ENCODE assay signal across 14 cellular contexts in genomic region chr4:113976937-113977855, GRCh38. TPM values are rescaled to one million over a fixed set of nuclear protein-coding genes. Genes with fewer than 3 reads are reported as not detected.
DNase-seq lines count a peak whose midpoint lies in the region; ATAC-seq and TF ChIP-seq lines count a peak whose summit lies in the region.
"Had no signal": no experiment of that assay in that cellular context is flagged by ENCODE, and none has a peak within 500 bp of the region (broad histone marks: within the 10 kb centered on the region; RNA-seq: fewer than 3 reads in every experiment).

No MANE protein-coding gene starts in this region.

- POLR2A ChIA-PET in SK-N-SH (lab: Yijun Ruan, JAX): no interaction called here
- POLR2A ChIA-PET in activated CD4-positive, alpha-beta T cell treated with anti-CD3 and anti-CD28 coated beads, Interleukin-2, amount 10 ng/mL, durations not matched to agents 7 days and 5 days (lab: Charles Lee): no interaction called here

- H3K9me3 ChIP-seq in SK-N-SH (peaks cover 9% of the 10 kb centered on the region; the same call in 1 of the 2 replicates), lower lobe of right lung (no peaks in the 10 kb centered on the region), upper lobe of left lung (no peaks in the 10 kb centered on the region)

- peak overlapping the region; percentile 66 for H3K4me2 ChIP-seq in SK-N-SH

- H3K27ac ChIP-seq in SK-N-SH (ENCODE audit: low read depth in 2 of 2, low read length in 1 of 2) (peak overlapping the region; percentile 91 to 95), lower lobe of right lung (peak overlapping the region; percentile 42), upper lobe of left lung (peak overlapping the region in 3 of 4 donors; percentile 22 to 90 (median 49))

- no peak overlapping the region for H2AFZ ChIP-seq in SK-N-SH (ENCODE audit: low read depth)

- TF ChIP-seq CTCF in SK-N-SH (IDR thresholded peaks at IDR 0.05) (no peak), choroid plexus epithelial cell (conservative IDR thresholded peaks at IDR 0.05; ENCODE audit: low read depth, low read length) (no peak), lower lobe of right lung (IDR thresholded peaks at IDR 0.05) (no peak), upper lobe of left lung (IDR thresholded peaks at IDR 0.05) (no peak)

- no peak for TF ChIP-seq POLR2A in upper lobe of left lung (IDR thresholded peaks at IDR 0.05)

- CTCF ChIA-PET in SK-N-SH (lab: Yijun Ruan, JAX): interaction anchor here (3.5 kb wide), 1 partner anchor 401 kb away, joined by 11 read pairs; no protein-coding TSS in a partner anchor
- CTCF ChIA-PET in activated CD4-positive, alpha-beta T cell treated with anti-CD3 and anti-CD28 coated beads, Interleukin-2, amount 10 ng/mL, durations not matched to agents 7 days and 5 days (lab: Charles Lee): interaction anchor here (1.3 kb wide), 1 partner anchor 15 kb away, joined by 4 read pairs; no protein-coding TSS in a partner anchor

- H3K27me3 ChIP-seq in SK-N-SH (ENCODE audit: insufficient read depth): no peaks in the 10 kb centered on the region
- H3K27me3 ChIP-seq in lower lobe of right lung (ENCODE audit: low read depth): no peaks in the 10 kb centered on the region
- H3K27me3 ChIP-seq in upper lobe of left lung: no peaks in the 10 kb centered on the region

- no peak overlapping the region for H3K27ac Mint-ChIP-seq in activated CD4-positive, alpha-beta T cell treated with anti-CD3 and anti-CD28 coated beads, Interleukin-2, amount 10 ng/mL, durations not matched to agents 7 days and 5 days

- WGBS in SK-N-SH (ENCODE audit: low lambda C conversion rate): 6% methylated on average over 2 of the region's 2 CpGs
- WGBS in upper lobe of left lung, 2 donors: 47 to 53% methylated on average over 2 of the region's 2 CpGs

- H3K9me2 ChIP-seq in SK-N-SH: no peaks in the 10 kb centered on the region

- H3K36me3 ChIP-seq in SK-N-SH (replicated peaks in 1 of 2; ENCODE audit: control insufficient read depth in 1 of 2, insufficient read depth in 2 of 2, low read length in 1 of 2): peaks cover 18 to 61% of the 10 kb centered on the region in 2 experiments
- no peaks in the 10 kb centered on the region for H3K36me3 ChIP-seq in lower lobe of right lung
- no peaks in the 10 kb centered on the region for H3K36me3 ChIP-seq in upper lobe of left lung

- peaks cover 3 to 5% of the 10 kb centered on the region in 2 experiments for H3K4me1 ChIP-seq in SK-N-SH (ENCODE audit: control insufficient read depth in 1 of 2, insufficient read depth in 2 of 2, low read depth in 1 of 2, low read length in 1 of 2)
- H3K4me1 ChIP-seq in lower lobe of right lung: no peaks in the 10 kb centered on the region
- H3K4me1 ChIP-seq in upper lobe of left lung: peaks cover 0 to 18% (median 8%) of the 10 kb centered on the region in 4 donors

- no peak overlapping the region for H3K4me3 Mint-ChIP-seq in activated CD4-positive, alpha-beta T cell treated with anti-CD3 and anti-CD28 coated beads, Interleukin-2, amount 10 ng/mL, durations not matched to agents 7 days and 5 days
- H3K4me3 Mint-ChIP-seq: activated T-cell treated with anti-CD3 and anti-CD28 coated beads, Interleukin-2, amount 50 U/mL, for 4 hours had no signal

- H3K79me2 ChIP-seq in SK-N-SH (ENCODE audit: insufficient read depth): peaks cover 95% of the 10 kb centered on the region

- no peak for TF ChIP-seq EP300 in SK-N-SH (IDR thresholded peaks at IDR 0.05; ENCODE audit: borderline replicate concordance in 1 of 2, low read depth in 1 of 2, low read length in 1 of 2)
- no peak for TF ChIP-seq EP300 in upper lobe of left lung (IDR thresholded peaks at IDR 0.05)

- DNase-seq in SK-N-SH (no peak), choroid plexus epithelial cell (ENCODE audit: low read depth) (peak; percentile 43), lower lobe of right lung (no peak), upper lobe of left lung (no peak), NOMO-1 treated with DMSO at 0.1 percent for 48 hours (lab: John Stamatoyannopoulos, UW; ENCODE audit: unreplicated experiment) (no peak)
- no peak for DNase-seq in activated CD4-positive, alpha-beta T cell treated with anti-CD3 and anti-CD28 coated beads, Interleukin-2, amount 10 ng/mL, durations not matched to agents 7 days and 5 days
- DNase-seq: activated T-cell treated with anti-CD3 and anti-CD28 coated beads, Interleukin-2, amount 50 U/mL, for 4 hours; effector CD4-positive, alpha-beta T cell; Kasumi-1; naive thymus-derived CD8-positive, alpha-beta T cell; NCI-H524 treated with DMSO at 0.1 percent for 48 hours had no signal

- ATAC-seq in SK-N-SH treated with all-trans-retinoic acid at 6 μM for 48 hours (no peak), lower lobe of right lung (no peak), upper lobe of left lung (ENCODE audit: low FRiP score in 2 of 2) (no peak), GM21737 (IDR thresholded peaks at IDR 0.05; ENCODE audit: unreplicated experiment) (no peak)
- ATAC-seq: activated T-cell treated with anti-CD3 and anti-CD28 coated beads, Interleukin-2, amount 50 U/mL, for 4 hours; naive thymus-derived CD8-positive, alpha-beta T cell had no signal

- peak overlapping the region; percentile 94 for H3K9ac ChIP-seq in SK-N-SH

- H3K36me3 Mint-ChIP-seq in activated CD4-positive, alpha-beta T cell treated with anti-CD3 and anti-CD28 coated beads, Interleukin-2, amount 10 ng/mL, durations not matched to agents 7 days and 5 days (ENCODE audit: low read depth): no peaks in the 10 kb centered on the region

- peaks cover 5% of the 10 kb centered on the region for H3K9me3 Mint-ChIP-seq in activated CD4-positive, alpha-beta T cell treated with anti-CD3 and anti-CD28 coated beads, Interleukin-2, amount 10 ng/mL, durations not matched to agents 7 days and 5 days

- intact Hi-C loops in lower lobe of right lung (cut with DNase I): no loop called here

- peaks cover 36% of the 10 kb centered on the region for H4K20me1 ChIP-seq in SK-N-SH (ENCODE audit: insufficient read depth)

- H3K4me1 Mint-ChIP-seq in activated CD4-positive, alpha-beta T cell treated with anti-CD3 and anti-CD28 coated beads, Interleukin-2, amount 10 ng/mL, durations not matched to agents 7 days and 5 days: peaks cover 18% of the 10 kb centered on the region

- peaks cover 42% of the 10 kb centered on the region for H3K27me3 Mint-ChIP-seq in activated CD4-positive, alpha-beta T cell treated with anti-CD3 and anti-CD28 coated beads, Interleukin-2, amount 10 ng/mL, durations not matched to agents 7 days and 5 days

- H3F3A ChIP-seq in SK-N-SH (replicated peaks; ENCODE audit: insufficient read depth): peaks cover 36% of the 10 kb centered on the region

- no peak for TF ChIP-seq RAD21 in SK-N-SH (IDR thresholded peaks at IDR 0.05; ENCODE audit: low read length)

- H3K4me3 ChIP-seq in SK-N-SH (ENCODE audit: low read depth in 2 of 2, low read length in 1 of 2) (peak overlapping the region; percentile 73 to 86), choroid plexus epithelial cell (ENCODE audit: low read depth, low read length) (peak overlapping the region; percentile 79), lower lobe of right lung (peak overlapping the region; percentile 64), upper lobe of left lung (peak overlapping the region in 3 of 4 donors; percentile 31 to 71 (median 51))

TF ChIP-seq in SK-N-SH, 30 proteins besides CTCF, POLR2A, EP300 and RAD21 (continues in another document):
- TF ChIP-seq MXI1 (IDR thresholded peaks at IDR 0.05; ENCODE audit: low read depth, low read length): 0 out of 2 replicates have a peak, but pooled peaks have one; percentile 35

TF ChIP-seq in SK-N-SH treated with all-trans-retinoic acid at 6 μM for 48 hours, 23 proteins besides CTCF, POLR2A, EP300 and RAD21 (continues in another document):
- TF ChIP-seq ZC3H10 (CRISPR knock-in tag; IDR thresholded peaks at IDR 0.05) (no peak), TCF4 (CRISPR knock-in tag; IDR thresholded peaks at IDR 0.05; ENCODE audit: borderline replicate concordance) (no peak), CREB5 (CRISPR knock-in tag; IDR thresholded peaks at IDR 0.05; ENCODE audit: low read depth) (no peak), ESRRG (CRISPR knock-in tag; IDR thresholded peaks at IDR 0.05) (no peak), OSR1 (CRISPR knock-in tag; IDR thresholded peaks at IDR 0.05) (no peak), ZNF8 (CRISPR knock-in tag; IDR thresholded peaks at IDR 0.05) (no peak), ZFP3 (CRISPR knock-in tag; IDR thresholded peaks at IDR 0.05) (no peak), GLIS3 (CRISPR knock-in tag; IDR thresholded peaks at IDR 0.05) (no peak), TOX (CRISPR knock-in tag; IDR thresholded peaks at IDR 0.05; ENCODE audit: borderline replicate concordance) (no peak), POU6F1 (CRISPR knock-in tag; IDR thresholded peaks at IDR 0.05; ENCODE audit: borderline replicate concordance, low read depth) (no peak)

RNA-seq across cellular contexts. Expression of gene ARSJ, which starts 2.3 kb away (rescaled TPM):
- 30.4 and 41.4 TPM in 2 replicates for polyA plus RNA-seq in SK-N-SH (2012; rRNA removed)
- 44.8 and 45.9 TPM in 2 replicates for polyA plus RNA-seq in SK-N-SH (2012; cell fraction: cytosol; rRNA removed)
- polyA plus RNA-seq in SK-N-SH (2012; cell fraction: nucleus; rRNA removed): 27.0 and 42.8 TPM in 2 replicates
- total RNA-seq in lower lobe of right lung (8.4 TPM), upper lobe of left lung (10 to 100 TPM in 4 of 6 donors, 1 to 10 TPM in 2; 5.4 to 29.3 (median 14.8) TPM)
- not detected for total RNA-seq in activated CD4-positive, alpha-beta T cell treated with anti-CD3 and anti-CD28 coated beads, Interleukin-2, amount 10 ng/mL, durations not matched to agents 7 days and 5 days
- total RNA-seq: T-helper 2 cell treated with Interferon-gamma antibody and Interleukin-4, amounts not matched to agents 100 ng/mL and 5 ng/mL, for 36 hours had no signal
- polyA plus RNA-seq: naive thymus-derived CD8-positive, alpha-beta T cell had no signal

Comparison
In these comparisons a context has a peak if more than half of its experiments do, and no peak if none do; other contexts are left out.
1. H3K27ac ChIP-seq: peak in every context shown above with its lines; median percentile 93 in SK-N-SH; 49 in upper lobe of left lung; 42 in lower lobe of right lung.